Comparison of ENCODE assay signal across 18 cellular contexts in the genomic region with DNA sequence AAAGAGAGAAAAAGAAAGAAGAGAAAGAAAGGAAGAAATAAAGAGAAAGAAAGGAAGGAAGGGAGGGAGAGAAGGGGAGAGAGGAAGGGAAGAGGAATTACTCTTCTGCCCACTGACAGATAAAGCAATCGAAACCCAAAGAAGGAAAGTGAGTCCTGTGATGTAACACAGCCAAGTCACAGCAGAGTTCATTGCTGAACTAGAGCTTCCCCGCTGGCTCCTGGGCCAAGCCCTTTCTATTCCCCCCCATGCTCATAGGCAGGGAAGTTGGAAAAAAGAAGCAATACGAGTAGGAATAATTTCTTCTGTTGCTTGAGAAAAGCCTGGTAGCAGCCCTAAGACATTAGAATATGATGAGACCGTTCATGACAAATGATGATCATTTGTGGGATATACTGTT.
DNase-seq lines count a peak whose midpoint lies in the region; ATAC-seq and TF ChIP-seq lines count a peak whose summit lies in the region.
"Had no signal": no experiment of that assay in that cellular context is flagged by ENCODE, and none has a peak within 500 bp of the region (broad histone marks: within the 10 kb centered on the region; RNA-seq: fewer than 3 reads in every experiment).

No MANE protein-coding gene starts in this region.

- intact Hi-C loops in activated CD8-positive, alpha-beta T cell treated with anti-CD3 and anti-CD28 coated beads for 36 hours (cut with micrococcal nuclease), result no loop called here

- H3K36me3 ChIP-seq in upper lobe of left lung, result no peaks in the 10 kb centered on the region
- H3K36me3 ChIP-seq: transverse colon had no signal

- H3K4me3 Mint-ChIP-seq in activated CD8-positive, alpha-beta T cell treated with anti-CD3 and anti-CD28 coated beads, Interleukin-2, amount 10 ng/mL, durations not matched to agents 7 days and 5 days, result no peak overlapping the region
- no peak overlapping the region for H3K4me3 Mint-ChIP-seq in activated CD8-positive, alpha-beta T cell treated with anti-CD3 and anti-CD28 coated beads for 36 hours
- H3K4me3 Mint-ChIP-seq: activated CD4-positive, alpha-beta T cell treated with anti-CD3 and anti-CD28 coated beads for 36 hours; activated naive CD8-positive, alpha-beta T cell; activated T-cell treated with anti-CD3 and anti-CD28 coated beads, Interleukin-2, amount 50 U/mL, for 24 hours; CD8-positive, alpha-beta T cell had no signal

- H3K4me1 Mint-ChIP-seq in activated CD8-positive, alpha-beta T cell treated with anti-CD3 and anti-CD28 coated beads, Interleukin-2, amount 10 ng/mL, durations not matched to agents 7 days and 5 days (ENCODE audit: low read depth), result peaks cover 49% of the 10 kb centered on the region
- H3K4me1 Mint-ChIP-seq in activated CD8-positive, alpha-beta T cell treated with anti-CD3 and anti-CD28 coated beads for 36 hours (ENCODE audit: low read depth), result peaks cover 29% of the 10 kb centered on the region

- POLR2A ChIA-PET in activated CD8-positive, alpha-beta T cell treated with anti-CD3 and anti-CD28 coated beads, Interleukin-2, amount 10 ng/mL, durations not matched to agents 7 days and 5 days (lab: Charles Lee), result no interaction called here
- POLR2A ChIA-PET in activated CD8-positive, alpha-beta T cell treated with anti-CD3 and anti-CD28 coated beads for 36 hours (lab: Charles Lee), result no interaction called here

- TF ChIP-seq CTCF in activated CD8-positive, alpha-beta T cell treated with anti-CD3 and anti-CD28 coated beads for 36 hours (IDR thresholded peaks at IDR 0.05), result no peak
- no peak for TF ChIP-seq CTCF in upper lobe of left lung (IDR thresholded peaks at IDR 0.05)

- H3K36me3 Mint-ChIP-seq in activated CD8-positive, alpha-beta T cell treated with anti-CD3 and anti-CD28 coated beads, Interleukin-2, amount 10 ng/mL, durations not matched to agents 7 days and 5 days (ENCODE audit: low read depth), result peaks cover 10% of the 10 kb centered on the region
- H3K36me3 Mint-ChIP-seq in activated CD8-positive, alpha-beta T cell treated with anti-CD3 and anti-CD28 coated beads for 36 hours (ENCODE audit: low read depth), result no peaks in the 10 kb centered on the region
- H3K36me3 Mint-ChIP-seq: activated naive CD8-positive, alpha-beta T cell; CD8-positive, alpha-beta T cell had no signal

- peak; percentile 15 for DNase-seq in activated CD8-positive, alpha-beta T cell treated with anti-CD3 and anti-CD28 coated beads, Interleukin-2, amount 10 ng/mL, durations not matched to agents 7 days and 5 days
- DNase-seq in activated CD8-positive, alpha-beta T cell treated with anti-CD3 and anti-CD28 coated beads for 36 hours, result no peak
- DNase-seq in SKM-1 (lab: John Stamatoyannopoulos, UW; ENCODE audit: unreplicated experiment) (peak; percentile 48), left lobe of liver (ENCODE audit: low spot score) (peak; percentile 27), upper lobe of left lung (no peak)
- DNase-seq: activated CD4-positive, alpha-beta T cell treated with anti-CD3 and anti-CD28 coated beads for 36 hours; activated T-cell treated with anti-CD3 and anti-CD28 coated beads, Interleukin-2, amount 50 U/mL, for 24 hours; CD8-positive, alpha-beta T cell; DND-41; midbrain; NCI-H82; T-helper 2 cell; transverse colon had no signal

- no peaks in the 10 kb centered on the region for H3K27me3 Mint-ChIP-seq in activated CD8-positive, alpha-beta T cell treated with anti-CD3 and anti-CD28 coated beads, Interleukin-2, amount 10 ng/mL, durations not matched to agents 7 days and 5 days (ENCODE audit: low read depth)
- no peaks in the 10 kb centered on the region for H3K27me3 Mint-ChIP-seq in activated CD8-positive, alpha-beta T cell treated with anti-CD3 and anti-CD28 coated beads for 36 hours
- H3K27me3 Mint-ChIP-seq: activated CD4-positive, alpha-beta T cell treated with anti-CD3 and anti-CD28 coated beads for 36 hours; activated naive CD8-positive, alpha-beta T cell; activated T-cell treated with anti-CD3 and anti-CD28 coated beads, Interleukin-2, amount 50 U/mL, for 24 hours had no signal

- TF ChIP-seq POLR2A in upper lobe of left lung (IDR thresholded peaks at IDR 0.05), result no peak

- no peak overlapping the region for H3K27ac Mint-ChIP-seq in activated CD8-positive, alpha-beta T cell treated with anti-CD3 and anti-CD28 coated beads, Interleukin-2, amount 10 ng/mL, durations not matched to agents 7 days and 5 days
- H3K27ac Mint-ChIP-seq in activated CD8-positive, alpha-beta T cell treated with anti-CD3 and anti-CD28 coated beads for 36 hours, result no peak overlapping the region
- H3K27ac Mint-ChIP-seq: activated CD4-positive, alpha-beta T cell treated with anti-CD3 and anti-CD28 coated beads for 36 hours; activated naive CD8-positive, alpha-beta T cell; activated T-cell treated with anti-CD3 and anti-CD28 coated beads, Interleukin-2, amount 50 U/mL, for 24 hours; CD8-positive, alpha-beta T cell had no signal

- peaks cover 0 to 4% (median 2%) of the 10 kb centered on the region in 4 donors for H3K9me3 ChIP-seq in upper lobe of left lung
- H3K9me3 ChIP-seq: transverse colon had no signal

- peak overlapping the region in 3 of 4 donors; percentile 46 to 100 (median 99) for H3K27ac ChIP-seq in upper lobe of left lung
- H3K27ac ChIP-seq: A549 had no signal

- CTCF ChIA-PET in activated CD8-positive, alpha-beta T cell treated with anti-CD3 and anti-CD28 coated beads, Interleukin-2, amount 10 ng/mL, durations not matched to agents 7 days and 5 days (lab: Charles Lee), result interaction anchor here (1.1 to 5.1 kb wide), 4 partner anchors 12 to 277 kb away, joined by 3 to 56 read pairs (median 4); no protein-coding TSS in a partner anchor
- CTCF ChIA-PET in activated CD8-positive, alpha-beta T cell treated with anti-CD3 and anti-CD28 coated beads for 36 hours (lab: Charles Lee), result interaction anchor here (1.0 to 3.5 kb wide), 6 partner anchors 12 to 276 kb away, joined by 3 to 23 read pairs (median 4); no protein-coding TSS in a partner anchor

- TF ChIP-seq EP300 in upper lobe of left lung (IDR thresholded peaks at IDR 0.05), result no peak

- no peak overlapping the region for H3K4me3 ChIP-seq in upper lobe of left lung
- H3K4me3 ChIP-seq: A549, transverse colon had no signal

- no peaks in the 10 kb centered on the region for H3K27me3 ChIP-seq in upper lobe of left lung
- H3K27me3 ChIP-seq: transverse colon had no signal

- peaks cover 23 to 53% (median 34%) of the 10 kb centered on the region in 4 donors for H3K4me1 ChIP-seq in upper lobe of left lung

- no peak for ATAC-seq in activated CD8-positive, alpha-beta T cell treated with anti-CD3 and anti-CD28 coated beads, Interleukin-2, amount 10 ng/mL, durations not matched to agents 7 days and 5 days
- ATAC-seq in activated CD8-positive, alpha-beta T cell treated with anti-CD3 and anti-CD28 coated beads for 36 hours, result no peak
- no peak for ATAC-seq in left lobe of liver
- ATAC-seq in upper lobe of left lung (ENCODE audit: low FRiP score in 2 of 2), result no peak
- no peak for ATAC-seq in GM21619 (IDR thresholded peaks at IDR 0.05; ENCODE audit: unreplicated experiment)
- no peak for ATAC-seq in GM19395 (IDR thresholded peaks at IDR 0.05; ENCODE audit: unreplicated experiment)
- no peak for ATAC-seq in HG02642 (IDR thresholded peaks at IDR 0.05; ENCODE audit: poor library complexity, unreplicated experiment)
- ATAC-seq: A549; activated CD4-positive, alpha-beta T cell treated with anti-CD3 and anti-CD28 coated beads for 36 hours; CD8-positive, alpha-beta T cell had no signal

- 49 to 55% methylated on average over 4 of the region's 4 CpGs for WGBS in upper lobe of left lung, 2 donors

- peaks cover 11% of the 10 kb centered on the region for H3K9me3 Mint-ChIP-seq in activated CD8-positive, alpha-beta T cell treated with anti-CD3 and anti-CD28 coated beads, Interleukin-2, amount 10 ng/mL, durations not matched to agents 7 days and 5 days (ENCODE audit: insufficient read depth)
- H3K9me3 Mint-ChIP-seq in activated CD8-positive, alpha-beta T cell treated with anti-CD3 and anti-CD28 coated beads for 36 hours, result peaks cover 3% of the 10 kb centered on the region
- H3K9me3 Mint-ChIP-seq: activated T-cell treated with anti-CD3 and anti-CD28 coated beads, Interleukin-2, amount 50 U/mL, for 24 hours; CD8-positive, alpha-beta T cell had no signal

Comparison
In these comparisons a context has a peak if more than half of its experiments do, and no peak if none do; other contexts are left out.
1. DNase-seq: peak in activated CD8-positive, alpha-beta T cell treated with anti-CD3 and anti-CD28 coated beads, Interleukin-2, amount 10 ng/mL, durations not matched to agents 7 days and 5 days (single experiment), SKM-1 (single experiment) and left lobe of liver (single experiment); none in activated CD8-positive, alpha-beta T cell treated with anti-CD3 and anti-CD28 coated beads for 36 hours (single experiment) and upper lobe of left lung (0 of 2).